ENCODE assay signal across 23 cellular contexts in the genomic region with DNA sequence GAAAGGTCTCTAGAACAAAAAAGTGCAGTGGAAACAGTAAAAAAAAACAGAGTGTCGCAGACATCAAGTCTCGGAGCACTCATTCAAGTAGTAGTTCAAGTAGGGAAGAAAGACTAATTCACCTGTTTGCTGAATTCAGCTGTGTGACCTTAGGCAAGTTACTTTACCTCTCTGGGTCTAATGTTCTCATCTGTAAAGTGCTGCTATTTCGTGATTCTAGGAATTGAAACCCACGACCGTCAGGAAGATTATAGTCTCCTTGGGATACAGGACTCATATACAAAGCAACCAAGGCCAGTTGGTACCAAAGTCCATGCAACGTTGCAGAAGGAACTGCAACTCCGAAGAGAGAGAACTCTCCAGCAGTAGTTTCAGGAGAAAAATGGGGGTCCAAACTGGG.
"Had no signal": no experiment of that assay in that cellular context is flagged by ENCODE, and none has a peak within 500 bp of the region (broad histone marks: within the 10 kb centered on the region; RNA-seq: fewer than 3 reads in every experiment).

No MANE protein-coding gene starts in this region.

- H3K4me1 ChIP-seq: foreskin keratinocyte, left ventricle myocardium inferior, prostate gland, upper lobe of left lung had no signal

- H3K27ac Mint-ChIP-seq: activated CD4-positive, alpha-beta T cell treated with anti-CD3 and anti-CD28 coated beads, Interleukin-2, amount 10 ng/mL, durations not matched to agents 7 days and 5 days; activated CD8-positive, alpha-beta memory T cell treated with anti-CD3 and anti-CD28 coated beads, Interleukin-2, amount 10 ng/mL, durations not matched to agents 7 days and 5 days; brain; nephron had no signal

- ATAC-seq: activated CD8-positive, alpha-beta memory T cell treated with anti-CD3 and anti-CD28 coated beads, Interleukin-2, amount 10 ng/mL, durations not matched to agents 7 days and 5 days; activated CD8-positive, alpha-beta T cell treated with anti-CD3 and anti-CD28 coated beads for 36 hours; foreskin keratinocyte had no signal

- H3K4me1 Mint-ChIP-seq: brain, nephron had no signal

- H3K4me3 ChIP-seq: left ventricle myocardium inferior, ovary, prostate gland, thoracic aorta, upper lobe of left lung had no signal

- DNase-seq: activated CD4-positive, alpha-beta T cell treated with anti-CD3 and anti-CD28 coated beads, Interleukin-2, amount 10 ng/mL, durations not matched to agents 7 days and 5 days; activated CD4-positive, CD25-positive, alpha-beta regulatory T cell treated with anti-CD3 and anti-CD28 coated beads, Interleukin-2, amount 50 U/mL, for 72 hours; activated CD8-positive, alpha-beta memory T cell treated with anti-CD3 and anti-CD28 coated beads, Interleukin-2, amount 10 ng/mL, durations not matched to agents 7 days and 5 days; activated CD8-positive, alpha-beta T cell treated with anti-CD3 and anti-CD28 coated beads for 36 hours; activated T-cell treated with anti-CD3 and anti-CD28 coated beads for 4 hours; aorta; dermis blood vessel endothelial cell; effector CD8-positive, alpha-beta T cell; foreskin keratinocyte; kidney glomerular epithelial cell; left ventricle myocardium inferior; ovary; stimulated activated CD4-positive, alpha-beta T cell treated with anti-CD3 and anti-CD28 coated beads, Interleukin-2, amount 100 ng/mL, for 48 hours; stimulated activated CD8-positive, alpha-beta memory T cell treated with anti-CD3 and anti-CD28 coated beads, Interleukin-4, amount 100 ng/mL, for 48 hours; stimulated activated naive CD4-positive, alpha-beta T cell; SW 1271; upper lobe of left lung; WERI-Rb-1 had no signal

- H3K9me3 ChIP-seq: left ventricle myocardium inferior, neutrophil, ovary, prostate gland, thoracic aorta, upper lobe of left lung had no signal

- H3K27ac ChIP-seq: foreskin keratinocyte, left ventricle myocardium inferior, neutrophil, ovary, prostate gland, thoracic aorta, upper lobe of left lung, WERI-Rb-1 had no signal

- H3K4me3 Mint-ChIP-seq: activated CD4-positive, alpha-beta T cell treated with anti-CD3 and anti-CD28 coated beads, Interleukin-2, amount 10 ng/mL, durations not matched to agents 7 days and 5 days; activated CD8-positive, alpha-beta memory T cell treated with anti-CD3 and anti-CD28 coated beads, Interleukin-2, amount 10 ng/mL, durations not matched to agents 7 days and 5 days; activated CD8-positive, alpha-beta T cell treated with anti-CD3 and anti-CD28 coated beads for 36 hours; brain; nephron had no signal

- H3K27me3 Mint-ChIP-seq: activated CD4-positive, alpha-beta T cell treated with anti-CD3 and anti-CD28 coated beads, Interleukin-2, amount 10 ng/mL, durations not matched to agents 7 days and 5 days; activated CD8-positive, alpha-beta memory T cell treated with anti-CD3 and anti-CD28 coated beads, Interleukin-2, amount 10 ng/mL, durations not matched to agents 7 days and 5 days; activated CD8-positive, alpha-beta T cell treated with anti-CD3 and anti-CD28 coated beads for 36 hours had no signal

- H3K36me3 Mint-ChIP-seq: brain had no signal

- H3K27me3 ChIP-seq: foreskin keratinocyte, neutrophil, ovary, upper lobe of left lung had no signal

- H3K36me3 ChIP-seq: left ventricle myocardium inferior, neutrophil, ovary, prostate gland, thoracic aorta, upper lobe of left lung, WERI-Rb-1 had no signal
